In the genomic region with DNA sequence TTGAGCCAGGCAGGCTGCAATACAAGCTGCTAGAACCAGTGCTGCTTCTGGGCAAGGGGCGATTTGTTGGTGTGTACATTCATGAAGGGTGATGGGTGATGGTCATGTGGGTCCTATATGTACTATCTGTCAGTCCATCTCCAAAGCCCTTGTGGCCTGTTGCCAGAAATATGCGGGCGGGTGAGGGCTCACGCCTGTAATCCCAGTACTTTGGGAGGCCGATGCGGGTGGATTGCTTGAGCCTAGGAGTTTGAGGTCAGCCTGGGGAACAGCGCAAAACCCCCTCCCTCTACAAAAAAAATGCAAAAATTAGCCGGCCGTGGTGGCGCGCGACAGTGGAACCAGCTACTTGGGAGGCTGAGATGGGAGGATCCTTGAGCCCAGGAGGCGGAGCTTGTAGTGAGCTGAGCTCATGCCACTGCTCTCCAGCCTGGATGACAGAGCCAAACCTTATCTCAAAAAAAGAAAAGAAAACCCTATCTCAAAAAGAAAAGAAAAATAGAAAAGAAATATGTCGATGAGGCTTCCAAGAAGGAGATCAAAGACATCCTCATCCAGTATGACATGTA, we compare ENCODE assay signal across 5 cellular contexts.
"Had no signal": no experiment of that assay in that cellular context is flagged by ENCODE, and none has a peak within 500 bp of the region (broad histone marks: within the 10 kb centered on the region; RNA-seq: fewer than 3 reads in every experiment).

No MANE protein-coding gene starts in this region.

- DNase-seq: H9, HCEC 1CT, HFFc6 had no signal

- H3K4me2 ChIP-seq: GM23338 had no signal

- H3K27ac ChIP-seq: HL-60 had no signal

- H3K4me3 ChIP-seq: GM23338 had no signal
